20 cellular contexts compared by ENCODE assay signal in genomic region chr1:23084880-23085279, GRCh38.
DNase-seq lines count a peak whose midpoint lies in the region; ATAC-seq and TF ChIP-seq lines count a peak whose summit lies in the region.
"Had no signal": no experiment of that assay in that cellular context is flagged by ENCODE, and none has a peak within 500 bp of the region (broad histone marks: within the 10 kb centered on the region; RNA-seq: fewer than 3 reads in every experiment).

No MANE protein-coding gene starts in this region.

- H4K5ac ChIP-seq in H9 (ENCODE audit: insufficient read length, low read depth, low read length), result no peak overlapping the region

- no peak overlapping the region for H3K4me3 Mint-ChIP-seq in activated naive CD8-positive, alpha-beta T cell treated with anti-CD3 and anti-CD28 coated beads for 36 hours
- H3K4me3 Mint-ChIP-seq in activated naive CD8-positive, alpha-beta T cell treated with anti-CD3 and anti-CD28 coated beads, Interleukin-2, amount 50 U/mL, for 24 hours, result no peak overlapping the region
- H3K4me3 Mint-ChIP-seq in progenitor cell of endocrine pancreas (ENCODE audit: low read depth), result no peak overlapping the region
- no peak overlapping the region for H3K4me3 Mint-ChIP-seq in Caco-2 (ENCODE audit: unreplicated experiment)
- no peak overlapping the region for H3K4me3 Mint-ChIP-seq in H9

- no peaks in the 10 kb centered on the region for H3K79me2 ChIP-seq in H9 (ENCODE audit: insufficient read depth, low read length)

- no peak overlapping the region for H3K4me2 ChIP-seq in H9 (ENCODE audit: insufficient read depth, insufficient read length, low read length)
- H3K4me2 ChIP-seq: BLaER1 treated with 17β-estradiol and CSF1 and Interleukin-3, amounts not matched to agents 10 nM and 100 nM had no signal

- peaks cover 3% of the 10 kb centered on the region for H3K79me1 ChIP-seq in H9 (ENCODE audit: insufficient read depth, low read depth, low read length, poor library complexity, severe bottlenecking)

- no peak overlapping the region for H2BK120ac ChIP-seq in H9 (ENCODE audit: low read depth, low read length, poor library complexity, severe bottlenecking)

- no peak overlapping the region for H4K91ac ChIP-seq in H9 (ENCODE audit: insufficient read length, low read depth, low read length)

- in situ Hi-C loops in Panc1 (cut with HindIII; ENCODE audit: low pct_unique_long_range_greater_than_20kb, low sequenced_read_pairs), result loop anchor here (25.0 kb wide), 1 partner anchor 102 kb away; no protein-coding TSS in a partner anchor

- WGBS in ectodermal cell, 2 experiments, result 95 to 98% methylated on average over 8 of the region's 8 CpGs
- WGBS in H9 (ENCODE audit: extremely low coverage, insufficient read length, low lambda C conversion rate), result no CpG with 5 or more reads among the region's 8 CpGs

- no peak overlapping the region for H2BK5ac ChIP-seq in H9 (ENCODE audit: insufficient read length, low read length)

- no peaks in the 10 kb centered on the region for H3K27me3 Mint-ChIP-seq in activated naive CD8-positive, alpha-beta T cell treated with anti-CD3 and anti-CD28 coated beads for 36 hours
- no peaks in the 10 kb centered on the region for H3K27me3 Mint-ChIP-seq in activated naive CD8-positive, alpha-beta T cell treated with anti-CD3 and anti-CD28 coated beads, Interleukin-2, amount 50 U/mL, for 24 hours
- H3K27me3 Mint-ChIP-seq in progenitor cell of endocrine pancreas (no peaks in the 10 kb centered on the region), Caco-2 (ENCODE audit: insufficient read depth, unreplicated experiment) (no peaks in the 10 kb centered on the region), H9 (ENCODE audit: low read depth) (no peaks in the 10 kb centered on the region; the same call in 1 of the 2 replicates)

- H3K4me1 ChIP-seq in Panc1 (ENCODE audit: control insufficient read depth, insufficient read depth, low read length) (no peaks in the 10 kb centered on the region), ectodermal cell (ENCODE audit: control insufficient read depth, insufficient read depth, low read length) (no peaks in the 10 kb centered on the region), Caco-2 (no peaks in the 10 kb centered on the region), H9 (ENCODE audit: insufficient read depth, low read length) (no peaks in the 10 kb centered on the region)

- no peak overlapping the region for H3K4ac ChIP-seq in H9 (ENCODE audit: low read depth, low read length)

- H4K8ac ChIP-seq in H9 (replicated peaks; ENCODE audit: insufficient read length, low read depth, low read length), result no peak overlapping the region

- no peak overlapping the region for H3K56ac ChIP-seq in H9 (ENCODE audit: insufficient read length, low read depth, low read length)

- H3K9me3 ChIP-seq in Panc1 (ENCODE audit: control insufficient read depth, insufficient read depth, low read depth, low read length) (no peaks in the 10 kb centered on the region), ectodermal cell (ENCODE audit: control insufficient read depth, low read length) (no peaks in the 10 kb centered on the region), Caco-2 (no peaks in the 10 kb centered on the region), H9 (ENCODE audit: control insufficient read depth, low read depth, low read length) (no peaks in the 10 kb centered on the region)
- H3K9me3 ChIP-seq: BLaER1 treated with 17β-estradiol and CSF1 and Interleukin-3, amounts not matched to agents 10 nM and 100 nM; MG63 had no signal

- no peak overlapping the region for H3K23ac ChIP-seq in H9 (ENCODE audit: insufficient read length, low read depth, low read length)

- H3K23me2 ChIP-seq in H9 (ENCODE audit: insufficient read length, low read depth, low read length, poor library complexity, severe bottlenecking), result no peaks in the 10 kb centered on the region

- H4K20me1 ChIP-seq in H9 (ENCODE audit: control insufficient read depth, insufficient read depth, insufficient read length), result no peaks in the 10 kb centered on the region

- POLR2A ChIA-PET in Panc1 (lab: Charles Lee), result no interaction called here
- POLR2A ChIA-PET in Caco-2 (lab: Charles Lee), result no interaction called here

- H3K36me3 Mint-ChIP-seq in activated naive CD8-positive, alpha-beta T cell treated with anti-CD3 and anti-CD28 coated beads for 36 hours, result peaks cover 14% of the 10 kb centered on the region
- H3K36me3 Mint-ChIP-seq in activated naive CD8-positive, alpha-beta T cell treated with anti-CD3 and anti-CD28 coated beads, Interleukin-2, amount 50 U/mL, for 24 hours (ENCODE audit: low read depth), result peaks cover 10% of the 10 kb centered on the region
- H3K36me3 Mint-ChIP-seq in progenitor cell of endocrine pancreas (ENCODE audit: insufficient read depth), result peaks cover 27% of the 10 kb centered on the region
- H3K36me3 Mint-ChIP-seq in Caco-2 (ENCODE audit: insufficient read depth, unreplicated experiment), result peaks cover 75% of the 10 kb centered on the region
- peaks cover 29 to 92% (median 80%) of the 10 kb centered on the region in 3 experiments; a peak in 6 of 7 replicates for H3K36me3 Mint-ChIP-seq in H9 (ENCODE audit: insufficient read depth in 1 of 3, low read depth in 3 of 3)

- H3K14ac ChIP-seq in H9 (ENCODE audit: insufficient read depth, low read length), result no peak overlapping the region

- H3K4me1 Mint-ChIP-seq in activated naive CD8-positive, alpha-beta T cell treated with anti-CD3 and anti-CD28 coated beads for 36 hours, result peaks cover 3% of the 10 kb centered on the region
- H3K4me1 Mint-ChIP-seq in activated naive CD8-positive, alpha-beta T cell treated with anti-CD3 and anti-CD28 coated beads, Interleukin-2, amount 50 U/mL, for 24 hours, result no peaks in the 10 kb centered on the region
- no peaks in the 10 kb centered on the region for H3K4me1 Mint-ChIP-seq in progenitor cell of endocrine pancreas (ENCODE audit: low read depth)
- H3K4me1 Mint-ChIP-seq in Caco-2 (ENCODE audit: low read depth, unreplicated experiment), result no peaks in the 10 kb centered on the region
- peaks cover 0 to 15% of the 10 kb centered on the region in 2 experiments; a peak in 3 of 4 replicates for H3K4me1 Mint-ChIP-seq in H9

- no peak for TF ChIP-seq CTCF in Panc1 (IDR thresholded peaks at IDR 0.05)
- TF ChIP-seq CTCF in progenitor cell of endocrine pancreas (IDR thresholded peaks at IDR 0.05; ENCODE audit: unreplicated experiment), result no peak
- TF ChIP-seq CTCF in Caco-2 (IDR thresholded peaks at IDR 0.05; ENCODE audit: insufficient read depth in 1 of 2, low read depth in 1 of 2, low read length in 1 of 2, severe bottlenecking in 1 of 2, unreplicated experiment in 1 of 2), result no peak
- TF ChIP-seq CTCF in H9 (conservative IDR thresholded peaks at IDR 0.05), result no peak

- no peak overlapping the region for H3K27ac ChIP-seq in Panc1 (ENCODE audit: low read length)
- H3K27ac ChIP-seq in ectodermal cell (ENCODE audit: insufficient read depth, low read depth, low read length, poor library complexity, severe bottlenecking), result peak overlapping the region; percentile 16
- H3K27ac ChIP-seq in H9 (ENCODE audit: insufficient read length, low read depth, low read length), result no peak overlapping the region
- H3K27ac ChIP-seq: 22Rv1; BLaER1 treated with 17β-estradiol and CSF1 and Interleukin-3, amounts not matched to agents 10 nM and 100 nM had no signal

- peak overlapping the region; percentile 38 for H3K27ac Mint-ChIP-seq in activated naive CD8-positive, alpha-beta T cell treated with anti-CD3 and anti-CD28 coated beads for 36 hours
- H3K27ac Mint-ChIP-seq in activated naive CD8-positive, alpha-beta T cell treated with anti-CD3 and anti-CD28 coated beads, Interleukin-2, amount 50 U/mL, for 24 hours, result no peak overlapping the region
- H3K27ac Mint-ChIP-seq in progenitor cell of endocrine pancreas, result peak overlapping the region; percentile 86
- no peak overlapping the region for H3K27ac Mint-ChIP-seq in Caco-2 (ENCODE audit: unreplicated experiment)
- peak overlapping the region in 1 of 3 experiments; percentile 43; a peak in 1 of 7 replicates for H3K27ac Mint-ChIP-seq in H9

- no peak overlapping the region for H2AK5ac ChIP-seq in H9 (ENCODE audit: insufficient read length, low read length)

- no peak overlapping the region for H3K18ac ChIP-seq in H9 (ENCODE audit: insufficient read length, low read depth, low read length)

- H3K9me3 Mint-ChIP-seq in activated naive CD8-positive, alpha-beta T cell treated with anti-CD3 and anti-CD28 coated beads for 36 hours, result no peaks in the 10 kb centered on the region
- no peaks in the 10 kb centered on the region for H3K9me3 Mint-ChIP-seq in activated naive CD8-positive, alpha-beta T cell treated with anti-CD3 and anti-CD28 coated beads, Interleukin-2, amount 50 U/mL, for 24 hours
- H3K9me3 Mint-ChIP-seq in progenitor cell of endocrine pancreas (ENCODE audit: low read depth), result no peaks in the 10 kb centered on the region
- H3K9me3 Mint-ChIP-seq in Caco-2 (ENCODE audit: unreplicated experiment), result no peaks in the 10 kb centered on the region
- no peaks in the 10 kb centered on the region for H3K9me3 Mint-ChIP-seq in H9

- no peak for ATAC-seq in activated naive CD8-positive, alpha-beta T cell treated with anti-CD3 and anti-CD28 coated beads, Interleukin-2, amount 50 U/mL, for 24 hours
- 0 out of 2 replicates have a peak, but pooled peaks have one; percentile 12 for ATAC-seq in Panc1
- ATAC-seq in stimulated activated naive CD8-positive, alpha-beta T cell treated with anti-CD3 and anti-CD28 coated beads, Interleukin-15, Interleukin-2, amounts not matched to agents 100 U/mL and 50 U/mL, for 24 hours, result no peak
- ATAC-seq: HCT116 had no signal

- H3K4me3 ChIP-seq in Panc1 (ENCODE audit: low read depth in 2 of 2, low read length in 2 of 2), result no peak overlapping the region
- H3K4me3 ChIP-seq in ectodermal cell (ENCODE audit: insufficient read depth, low read depth, low read length), result no peak overlapping the region
- no peak overlapping the region for H3K4me3 ChIP-seq in Caco-2 (ENCODE audit: low read depth, low read length)
- H3K4me3 ChIP-seq: BLaER1 treated with 17β-estradiol and CSF1 and Interleukin-3, amounts not matched to agents 10 nM and 100 nM; MG63 had no signal

- no peak overlapping the region for H3K9ac ChIP-seq in H9 (ENCODE audit: extremely low read depth, insufficient read length, low read length)
- H3K9ac ChIP-seq: BLaER1 treated with 17β-estradiol and CSF1 and Interleukin-3, amounts not matched to agents 10 nM and 100 nM had no signal

- no peaks in the 10 kb centered on the region for H3K27me3 ChIP-seq in Panc1 (ENCODE audit: control insufficient read depth, insufficient read depth, low read length)
- H3K27me3 ChIP-seq in ectodermal cell (ENCODE audit: control insufficient read depth, insufficient read depth, low read length, poor library complexity, severe bottlenecking), result no peaks in the 10 kb centered on the region
- no peaks in the 10 kb centered on the region for H3K27me3 ChIP-seq in Caco-2 (replicated peaks; ENCODE audit: control insufficient read depth, insufficient read depth, low read length)
- no peaks in the 10 kb centered on the region for H3K27me3 ChIP-seq in H9 (ENCODE audit: insufficient read depth, low read length)
- H3K27me3 ChIP-seq: BLaER1 treated with 17β-estradiol and CSF1 and Interleukin-3, amounts not matched to agents 10 nM and 100 nM; MG63 had no signal

- no peak overlapping the region for H2BK20ac ChIP-seq in H9 (ENCODE audit: low read depth, low read length, poor library complexity, severe bottlenecking)

- CTCF ChIA-PET in Panc1 (lab: Charles Lee), result interaction anchor here (0.6 kb wide), 1 partner anchor 85 kb away, joined by 6 read pairs; no protein-coding TSS in a partner anchor
- CTCF ChIA-PET in Caco-2 (lab: Charles Lee), result no interaction called here

- DNase-seq in activated naive CD8-positive, alpha-beta T cell treated with anti-CD3 and anti-CD28 coated beads for 36 hours, result no peak
- no peak for DNase-seq in activated naive CD8-positive, alpha-beta T cell treated with anti-CD3 and anti-CD28 coated beads, Interleukin-2, amount 50 U/mL, for 24 hours
- no peak for DNase-seq in Panc1 (ENCODE audit: low read depth, low spot score)
- DNase-seq in progenitor cell of endocrine pancreas (ENCODE audit: low spot score, unreplicated experiment), result no peak
- no peak for DNase-seq in Caco-2
- no peak for DNase-seq in H9
- no peak for DNase-seq in stimulated activated naive CD8-positive, alpha-beta T cell treated with anti-CD3 and anti-CD28 coated beads, Interleukin-15, Interleukin-2, amounts not matched to agents 100 U/mL and 50 U/mL, for 24 hours
- DNase-seq: Calu3; KG1; MG63; NCI-H1092 treated with DMSO at 0.1 percent for 48 hours; NCI-H1694; NCI-H2107; NCI-H345; NCI-H526 treated with DMSO at 0.1 percent for 48 hours; NK-92 treated with Interleukin-12 subunit alpha and Interleukin-12 subunit beta, amount 100 ng/mL, for 24 hours had no signal

- H3T11ph ChIP-seq in H9 (ENCODE audit: low read length), result no peak overlapping the region

- intact Hi-C loops in Panc1 (cut with micrococcal nuclease; ENCODE audit: unreplicated experiment), result loop anchor here (5.0 kb wide), 1 partner anchor 108 kb away; no protein-coding TSS in a partner anchor
- intact Hi-C loops in Caco-2 (cut with micrococcal nuclease; ENCODE audit: unreplicated experiment), result loop anchor here (5.0 kb wide), 1 partner anchor 108 kb away; no protein-coding TSS in a partner anchor

- H2BK15ac ChIP-seq in H9 (ENCODE audit: low read depth, low read length), result no peak overlapping the region

- H2BK12ac ChIP-seq in H9 (ENCODE audit: insufficient read length, low read depth, low read length), result no peak overlapping the region

- BruUV-seq in Panc1 (replicated peaks; lab: Mats Ljungman, UMichigan), result no TSS peak
- no TSS peak for BruUV-seq in Caco-2 (replicated peaks; lab: Mats Ljungman, UMichigan)

- H3K36me3 ChIP-seq in Panc1 (ENCODE audit: control insufficient read depth, insufficient read depth, low read length) (peaks cover 15% of the 10 kb centered on the region), ectodermal cell (ENCODE audit: control insufficient read depth, insufficient read depth, low read length) (peaks cover 65% of the 10 kb centered on the region), Caco-2 (ENCODE audit: control insufficient read depth, insufficient read depth, low read length) (peaks cover 2% of the 10 kb centered on the region; the same call in 1 of the 2 replicates)

- no peak overlapping the region for H2AFZ ChIP-seq in H9 (ENCODE audit: low read length)

Comparison
In these comparisons a context has a peak if more than half of its experiments do, and no peak if none do; other contexts are left out.
1. H3K27ac Mint-ChIP-seq: peak in activated naive CD8-positive, alpha-beta T cell treated with anti-CD3 and anti-CD28 coated beads for 36 hours (single experiment) and progenitor cell of endocrine pancreas (single experiment); none in activated naive CD8-positive, alpha-beta T cell treated with anti-CD3 and anti-CD28 coated beads, Interleukin-2, amount 50 U/mL, for 24 hours (single experiment) and Caco-2 (single experiment).